8 cellular contexts compared by ENCODE assay signal in genomic region chrX:134172588-134173259, GRCh38.
DNase-seq lines count a peak whose midpoint lies in the region; ATAC-seq and TF ChIP-seq lines count a peak whose summit lies in the region.

No MANE protein-coding gene starts in this region.

- ATAC-seq in GM18498 (IDR thresholded peaks at IDR 0.05; ENCODE audit: unreplicated experiment) (peak; percentile 48), aorta (ENCODE audit: low FRiP score) (peak; percentile 52)

- WGBS in aorta, 2 donors: 1 to 29% methylated on average over 51 of the region's 51 CpGs

- H3K27me3 ChIP-seq in neural progenitor cell (no peaks in the 10 kb centered on the region), aorta (ENCODE audit: control insufficient read depth in 1 of 2, insufficient read depth in 2 of 2, low read length in 1 of 2) (no peaks in the 10 kb centered on the region)

- peak; percentile 20 for DNase-seq in HK-2 (ENCODE audit: unreplicated experiment)
- DNase-seq in activated T-cell treated with anti-CD3 and anti-CD28 coated beads for 4 hours: peak; percentile 18
- no peak for DNase-seq in fibroblast of mammary gland (ENCODE audit: low read depth)
- DNase-seq in neural progenitor cell (ENCODE audit: low spot score): peak; percentile 28
- peak in 1 of 2 donors; percentile 76 for DNase-seq in aorta
- no peak for DNase-seq in NCI-H1048 (lab: John Stamatoyannopoulos, UW)
- no peak for DNase-seq in NOMO-1 (lab: John Stamatoyannopoulos, UW; ENCODE audit: unreplicated experiment in 2 of 2)

- H3K9me3 ChIP-seq in neural progenitor cell (ENCODE audit: low read depth): no peaks in the 10 kb centered on the region
- H3K9me3 ChIP-seq in aorta (ENCODE audit: control insufficient read depth, low read length): no peaks in the 10 kb centered on the region

- peaks cover 38% of the 10 kb centered on the region for H4K20me1 ChIP-seq in neural progenitor cell (ENCODE audit: low read depth)

- peak overlapping the region; percentile 92 for H3K27ac ChIP-seq in neural progenitor cell
- H3K27ac ChIP-seq in aorta (ENCODE audit: low read depth in 1 of 2, low read length in 2 of 2): no peak overlapping the region

- H3K27me3 Mint-ChIP-seq in neural progenitor cell (ENCODE audit: insufficient read depth, low read depth): peaks cover 15% of the 10 kb centered on the region

- peaks cover 77% of the 10 kb centered on the region for H3F3A ChIP-seq in neural progenitor cell (ENCODE audit: low read depth)

- H3K36me3 ChIP-seq in neural progenitor cell (peaks cover 13% of the 10 kb centered on the region), aorta (ENCODE audit: control insufficient read depth in 1 of 2, insufficient read depth in 2 of 2, low read length in 1 of 2) (no peaks in the 10 kb centered on the region)

- H3K79me2 ChIP-seq in neural progenitor cell (ENCODE audit: low read depth): peaks cover 78% of the 10 kb centered on the region

- peaks cover 30% of the 10 kb centered on the region for H3K36me3 Mint-ChIP-seq in neural progenitor cell

- H3K4me3 Mint-ChIP-seq in neural progenitor cell: peak overlapping the region; percentile 97

- peak overlapping the region; percentile 16 for H3K4me3 ChIP-seq in fibroblast of mammary gland (ENCODE audit: control insufficient read depth, low read depth, low read length)
- peak overlapping the region; percentile 80 for H3K4me3 ChIP-seq in neural progenitor cell
- H3K4me3 ChIP-seq in aorta (ENCODE audit: low read length in 2 of 2): peak overlapping the region; percentile 23 to 76

- TF ChIP-seq CTCF in fibroblast of mammary gland (conservative IDR thresholded peaks at IDR 0.05; ENCODE audit: control insufficient read depth, insufficient read depth, low read depth, low read length) (no peak), neural progenitor cell (IDR thresholded peaks at IDR 0.05) (no peak)

- intact Hi-C loops in aorta (cut with DNase I): no loop called here

- peak overlapping the region; percentile 100 for H3K27ac Mint-ChIP-seq in neural progenitor cell

- H3K4me1 Mint-ChIP-seq in neural progenitor cell: peaks cover 62% of the 10 kb centered on the region

- H3K4me1 ChIP-seq in neural progenitor cell (peaks cover 33% of the 10 kb centered on the region), aorta (ENCODE audit: control insufficient read depth in 1 of 2, insufficient read depth in 2 of 2, low read length in 2 of 2) (no peaks in the 10 kb centered on the region)

- H3K9me3 Mint-ChIP-seq in neural progenitor cell: no peaks in the 10 kb centered on the region

- H2AFZ ChIP-seq in neural progenitor cell (replicated peaks): no peak overlapping the region

- H3K9ac ChIP-seq in neural progenitor cell: peak overlapping the region; percentile 63

- H3K4me2 ChIP-seq in neural progenitor cell: peak overlapping the region; percentile 74

Comparison
In these comparisons a context has a peak if more than half of its experiments do, and no peak if none do; other contexts are left out.
1. DNase-seq: peak in HK-2 (single experiment), activated T-cell treated with anti-CD3 and anti-CD28 coated beads for 4 hours (single experiment) and neural progenitor cell (single experiment); none in fibroblast of mammary gland (single experiment), NCI-H1048 (single experiment) and NOMO-1 (0 of 2).
2. H3K4me3 ChIP-seq: peak in every context shown above with its lines; median percentile 80 in neural progenitor cell; 50 in aorta; 16 in fibroblast of mammary gland.